ENCODE assay signal across 8 cellular contexts in the genomic region with DNA sequence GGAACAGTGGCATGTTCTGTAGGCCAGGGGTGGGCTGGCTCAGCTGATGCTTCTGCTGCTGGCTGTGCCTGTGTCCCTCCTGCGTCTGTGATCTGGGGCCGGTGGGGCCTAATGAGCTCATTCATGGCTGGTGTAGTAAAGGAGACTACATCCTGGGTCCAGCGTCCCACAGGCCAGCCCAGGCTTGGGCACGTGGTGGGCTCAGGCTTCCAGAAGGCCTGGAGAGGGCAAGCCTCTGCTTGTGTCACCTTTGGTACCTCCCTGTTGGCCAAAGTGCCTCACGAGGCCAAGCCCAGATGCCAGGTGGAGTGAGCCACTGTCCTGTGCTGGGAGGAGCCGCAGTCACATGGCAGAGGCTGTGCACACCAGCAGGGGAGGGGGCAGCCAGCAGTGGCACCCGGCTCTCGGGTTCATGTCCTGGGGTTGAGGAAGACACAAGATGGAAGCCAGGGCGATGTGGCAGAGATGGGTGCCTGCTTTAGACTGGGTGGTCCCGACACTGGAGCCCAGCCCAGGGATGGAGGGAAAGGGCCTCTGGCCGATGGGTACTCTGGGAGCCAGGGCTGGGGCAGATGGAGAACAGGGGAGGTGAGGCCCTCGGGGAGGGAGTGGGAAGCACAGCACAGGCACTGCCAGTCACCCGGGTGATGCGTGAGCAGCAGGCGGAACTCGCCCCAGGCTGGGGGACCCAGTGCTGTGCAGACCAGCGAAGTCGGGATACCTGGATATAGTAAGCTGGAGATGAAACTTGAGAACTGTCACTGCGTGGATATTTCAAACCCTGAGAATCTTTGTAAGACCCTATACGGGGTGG. TPM values are rescaled to one million over a fixed set of nuclear protein-coding genes. Genes with fewer than 3 reads are reported as not detected.
DNase-seq lines count a peak whose midpoint lies in the region; ATAC-seq and TF ChIP-seq lines count a peak whose summit lies in the region.
"Not testable (repeated sequence)": the region's sequence is repeated elsewhere in the genome, so short reads cannot be mapped to it uniquely, and the experiment has no call there.
"Had no signal": no experiment of that assay in that cellular context is flagged by ENCODE, and none has a peak within 500 bp of the region (broad histone marks: within the 10 kb centered on the region; RNA-seq: fewer than 3 reads in every experiment).

No MANE protein-coding gene starts in this region.

- not testable (repeated sequence) for H3K4me1 ChIP-seq in RWPE2 (ENCODE audit: insufficient read depth, poor library complexity, severe bottlenecking); suprapubic skin

- H3K9me3 ChIP-seq in RWPE2 (ENCODE audit: severe bottlenecking); suprapubic skin: not testable (repeated sequence)

- not testable (repeated sequence) for H3K27ac ChIP-seq in RWPE2 (ENCODE audit: poor library complexity, severe bottlenecking); dorsolateral prefrontal cortex; suprapubic skin

- TF ChIP-seq POLR2A in suprapubic skin (IDR thresholded peaks at IDR 0.05) = not testable (repeated sequence)

- not testable (repeated sequence) for H3K36me3 ChIP-seq in RWPE2 (ENCODE audit: low read depth)
- H3K36me3 ChIP-seq in suprapubic skin = peaks cover 12% of the 10 kb centered on the region

- not testable (repeated sequence) for H3K4me3 ChIP-seq in RWPE2 (ENCODE audit: severe bottlenecking); dorsolateral prefrontal cortex; suprapubic skin

- WGBS in suprapubic skin = 75% methylated on average over 12 of the region's 20 CpGs

- not testable (repeated sequence) for H3K27ac Mint-ChIP-seq in activated T-cell treated with anti-CD3 and anti-CD28 coated beads, Interleukin-2, amount 50 U/mL, for 24 hours; mesothelial cell of epicardium

- TF ChIP-seq EP300 in suprapubic skin (IDR thresholded peaks at IDR 0.05) = not testable (repeated sequence)

- not testable (repeated sequence) for H3K4me1 Mint-ChIP-seq in activated T-cell treated with anti-CD3 and anti-CD28 coated beads, Interleukin-2, amount 50 U/mL, for 24 hours (ENCODE audit: low read depth); mesothelial cell of epicardium

- DNase-seq in RWPE2 (ENCODE audit: low spot score) = peak; percentile 66
- DNase-seq in activated T-cell treated with anti-CD3 and anti-CD28 coated beads, Interleukin-2, amount 50 U/mL, for 24 hours = peak; percentile 20
- DNase-seq in dorsolateral prefrontal cortex = peak in 6 of 10 donors; percentile 2 to 38 (median 23)
- DNase-seq in islet precursor cell = peak; percentile 47
- DNase-seq in mesothelial cell of epicardium (ENCODE audit: low spot score in 2 of 2, unreplicated experiment in 2 of 2) = peak; percentile 18 to 30
- peak; percentile 58 for DNase-seq in posterior vena cava (ENCODE audit: low spot score)
- DNase-seq in suprapubic skin (ENCODE audit: low spot score in 2 of 2) = peak; percentile 44 to 76

- intact Hi-C loops in dorsolateral prefrontal cortex (cut with DNase I) = loop anchor here in 1 of 2 donors (10.0 kb wide), 2 partner anchors 83 to 183 kb away; a partner anchor contains a TSS
- intact Hi-C loops in posterior vena cava (cut with DNase I) = not testable (repeated sequence)

- not testable (repeated sequence) for H3K27me3 Mint-ChIP-seq in activated T-cell treated with anti-CD3 and anti-CD28 coated beads, Interleukin-2, amount 50 U/mL, for 24 hours; mesothelial cell of epicardium (ENCODE audit: low read depth)

- not testable (repeated sequence) for H3K9me3 Mint-ChIP-seq in activated T-cell treated with anti-CD3 and anti-CD28 coated beads, Interleukin-2, amount 50 U/mL, for 24 hours; mesothelial cell of epicardium

- not testable (repeated sequence) for TF ChIP-seq CTCF in RWPE2 (IDR thresholded peaks at IDR 0.05; ENCODE audit: poor library complexity, severe bottlenecking); dorsolateral prefrontal cortex (IDR thresholded peaks at IDR 0.05 in 54 of 56, conservative IDR thresholded peaks at IDR 0.05 in 2 of 56; ENCODE audit: low read depth in 1 of 56, partially characterized antibody in 56 of 56); mesothelial cell of epicardium (IDR thresholded peaks at IDR 0.05; ENCODE audit: unreplicated experiment); suprapubic skin (IDR thresholded peaks at IDR 0.05)

- H3K4me3 Mint-ChIP-seq in activated T-cell treated with anti-CD3 and anti-CD28 coated beads, Interleukin-2, amount 50 U/mL, for 24 hours; mesothelial cell of epicardium: not testable (repeated sequence)

- not testable (repeated sequence) for H3K36me3 Mint-ChIP-seq in activated T-cell treated with anti-CD3 and anti-CD28 coated beads, Interleukin-2, amount 50 U/mL, for 24 hours (ENCODE audit: low read depth); mesothelial cell of epicardium

- not testable (repeated sequence) for ATAC-seq in RWPE2 (ENCODE audit: low read depth)

- not testable (repeated sequence) for H3K27me3 ChIP-seq in RWPE2 (ENCODE audit: insufficient read depth, poor library complexity, severe bottlenecking); dorsolateral prefrontal cortex; suprapubic skin

RNA-seq across cellular contexts. Expression of a gene that starts 8.4 kb away (rescaled TPM):
- total RNA-seq in dorsolateral prefrontal cortex (10 to 100 TPM; 33.0 to 66.4 (median 49.3) TPM), mesothelial cell of epicardium (38.7 to 40.1 TPM (median 38.7 TPM) in 3 replicates), posterior vena cava (10 to 100 TPM; 25.7 to 27.1 TPM), suprapubic skin (10 to 100 TPM; 45.9 to 75.2 (median 63.0) TPM)

RNA-seq across cellular contexts. Expression of a gene that starts 43.3 kb away (rescaled TPM):
- 10 to 100 TPM; 14.5 to 68.2 (median 38.9) TPM for total RNA-seq in dorsolateral prefrontal cortex
- total RNA-seq in mesothelial cell of epicardium = 8.9 to 10.0 TPM (median 9.5 TPM) in 3 replicates
- total RNA-seq in posterior vena cava = under 1 TPM; 0.19 to 0.76 TPM
- total RNA-seq in suprapubic skin = 10 to 100 TPM in 1 of 4 donors, 1 to 10 TPM in 3; 5.0 to 12.2 (median 9.2) TPM
- total RNA-seq: OCI-LY7 had no signal
